Comparison of ENCODE assay signal across 21 cellular contexts in genomic region chr3:17553080-17553479, GRCh38.
A peak's percentile ranks its signal among the peaks of the same experiment; 100 is the strongest.
DNase-seq lines count a peak whose midpoint lies in the region; ATAC-seq and TF ChIP-seq lines count a peak whose summit lies in the region.
"Had no signal": no experiment of that assay in that cellular context is flagged by ENCODE, and none has a peak within 500 bp of the region (broad histone marks: within the 10 kb centered on the region; RNA-seq: fewer than 3 reads in every experiment).

No MANE protein-coding gene starts in this region.

- DNase-seq in GM23338 (ENCODE audit: low spot score) (no peak), cardiac muscle cell (ENCODE audit: low read depth in 1 of 2, low spot score in 1 of 2) (peak; percentile 49 to 50), myocyte (ENCODE audit: low read depth) (peak; percentile 9), AG08396 (ENCODE audit: low spot score) (no peak), HuH-7.5 (ENCODE audit: low spot score) (no peak), body of pancreas (no peak)
- DNase-seq: activated naive CD4-positive, alpha-beta T cell treated with anti-CD3 and anti-CD28 coated beads for 36 hours; activated T-cell treated with anti-CD3 and anti-CD28 coated beads, Interleukin-2, amount 50 U/mL, for 4 hours; anterior cingulate cortex; CD8-positive, alpha-beta T cell; DND-41; NCI-H1092; NCI-H526; stimulated activated naive CD4-positive, alpha-beta T cell; T1000; thyroid gland had no signal

- no peaks in the 10 kb centered on the region for H3F3A ChIP-seq in GM23338 (replicated peaks; ENCODE audit: low read depth)

- H3K27me3 ChIP-seq in GM23338 (ENCODE audit: insufficient read depth) (no peaks in the 10 kb centered on the region), cardiac muscle cell (no peaks in the 10 kb centered on the region), body of pancreas (no peaks in the 10 kb centered on the region)
- H3K27me3 ChIP-seq: thyroid gland had no signal

- H3K27ac Mint-ChIP-seq in GM23338, result peak overlapping the region; percentile 14
- H3K27ac Mint-ChIP-seq: activated naive CD4-positive, alpha-beta T cell treated with anti-CD3 and anti-CD28 coated beads for 36 hours; progenitor cell of endocrine pancreas had no signal

- H3K9me3 ChIP-seq in cardiac muscle cell (ENCODE audit: low read depth) (no peaks in the 10 kb centered on the region), body of pancreas (no peaks in the 10 kb centered on the region)
- H3K9me3 ChIP-seq: thyroid gland had no signal

- TF ChIP-seq CTCF in GM23338 (conservative IDR thresholded peaks at IDR 0.05; ENCODE audit: low read depth in 2 of 2), result no peak
- TF ChIP-seq CTCF in VCaP (conservative IDR thresholded peaks at IDR 0.05), result no peak
- no peak for TF ChIP-seq CTCF in cardiac muscle cell (IDR thresholded peaks at IDR 0.05; ENCODE audit: low read depth, low read length)
- TF ChIP-seq CTCF in body of pancreas (IDR thresholded peaks at IDR 0.05), result no peak

- ATAC-seq in GM23338 (peak; percentile 28; the same call in 1 of the 3 replicates), body of pancreas (no peak)
- ATAC-seq: activated T-cell treated with anti-CD3 and anti-CD28 coated beads, Interleukin-2, amount 50 U/mL, for 4 hours; CD8-positive, alpha-beta T cell; HCT116 had no signal

- intact Hi-C loops in body of pancreas (cut with DNase I), result no loop called here

- H3K4me1 ChIP-seq in GM23338 (ENCODE audit: insufficient read depth), result peaks cover 13% of the 10 kb centered on the region
- H3K4me1 ChIP-seq in cardiac muscle cell (ENCODE audit: low read depth), result peaks cover 29% of the 10 kb centered on the region
- peaks cover 10% of the 10 kb centered on the region for H3K4me1 ChIP-seq in body of pancreas

- H3K79me2 ChIP-seq in GM23338 (replicated peaks; ENCODE audit: insufficient read depth), result no peaks in the 10 kb centered on the region

- H4K20me1 ChIP-seq in GM23338 (replicated peaks; ENCODE audit: insufficient read depth), result no peaks in the 10 kb centered on the region

- H3K4me2 ChIP-seq in GM23338, result no peak overlapping the region

- H3K27ac ChIP-seq in GM23338 (ENCODE audit: low read depth) (no peak overlapping the region), VCaP (peak overlapping the region; percentile 72), cardiac muscle cell (peak overlapping the region; percentile 91), body of pancreas (no peak overlapping the region)
- H3K27ac ChIP-seq: skin epidermis, thyroid gland had no signal

- H3K27me3 Mint-ChIP-seq in GM23338 (ENCODE audit: insufficient read depth, low read depth, poor library complexity), result peaks cover 3% of the 10 kb centered on the region
- H3K27me3 Mint-ChIP-seq: progenitor cell of endocrine pancreas had no signal

- no peak overlapping the region for H2AFZ ChIP-seq in GM23338

- no peaks in the 10 kb centered on the region for H3K9me2 ChIP-seq in GM23338 (ENCODE audit: insufficient read depth)

- H3K36me3 ChIP-seq in GM23338 (ENCODE audit: insufficient read depth), result no peaks in the 10 kb centered on the region
- no peaks in the 10 kb centered on the region for H3K36me3 ChIP-seq in cardiac muscle cell
- no peaks in the 10 kb centered on the region for H3K36me3 ChIP-seq in body of pancreas (replicated peaks in 1 of 2; ENCODE audit: insufficient read depth in 1 of 2, low read depth in 2 of 2)
- H3K36me3 ChIP-seq: thyroid gland had no signal

- H3K9me3 Mint-ChIP-seq in GM23338, result no peaks in the 10 kb centered on the region
- H3K9me3 Mint-ChIP-seq: activated naive CD4-positive, alpha-beta T cell treated with anti-CD3 and anti-CD28 coated beads for 36 hours; activated T-cell treated with anti-CD3 and anti-CD28 coated beads, Interleukin-2, amount 50 U/mL, for 4 hours; CD8-positive, alpha-beta T cell had no signal

- H3K36me3 Mint-ChIP-seq in GM23338 (ENCODE audit: low read depth), result no peaks in the 10 kb centered on the region

- H3K4me1 Mint-ChIP-seq in GM23338, result peaks cover 43% of the 10 kb centered on the region

- H3K4me3 Mint-ChIP-seq in GM23338, result no peak overlapping the region
- H3K4me3 Mint-ChIP-seq: activated naive CD4-positive, alpha-beta T cell treated with anti-CD3 and anti-CD28 coated beads for 36 hours; activated T-cell treated with anti-CD3 and anti-CD28 coated beads, Interleukin-2, amount 50 U/mL, for 4 hours; CD8-positive, alpha-beta T cell; nephron had no signal

- TF ChIP-seq POLR2A in body of pancreas (IDR thresholded peaks at IDR 0.05), result no peak

- H3K4me3 ChIP-seq in GM23338 (no peak overlapping the region), cardiac muscle cell (no peak overlapping the region), body of pancreas (no peak overlapping the region)
- H3K4me3 ChIP-seq: skin epidermis, thyroid gland had no signal

- 7 to 13% methylated on average over 1 of the region's 1 CpG for WGBS in body of pancreas, 2 donors

TF ChIP-seq in GM23338, 12 proteins besides CTCF, POLR2A, EP300 and RAD21:
- TF ChIP-seq NANOG (IDR thresholded peaks at IDR 0.05; ENCODE audit: borderline replicate concordance), result no peak

Comparison
In these comparisons a context has a peak if more than half of its experiments do, and no peak if none do; other contexts are left out.
1. DNase-seq: peak in cardiac muscle cell (2 of 2) and myocyte (single experiment); none in GM23338 (single experiment), AG08396 (single experiment), HuH-7.5 (single experiment) and body of pancreas (0 of 4).
2. H3K27ac ChIP-seq: peak in VCaP (single experiment) and cardiac muscle cell (single experiment); none in GM23338 (single experiment) and body of pancreas (0 of 4).